In the genomic region with DNA sequence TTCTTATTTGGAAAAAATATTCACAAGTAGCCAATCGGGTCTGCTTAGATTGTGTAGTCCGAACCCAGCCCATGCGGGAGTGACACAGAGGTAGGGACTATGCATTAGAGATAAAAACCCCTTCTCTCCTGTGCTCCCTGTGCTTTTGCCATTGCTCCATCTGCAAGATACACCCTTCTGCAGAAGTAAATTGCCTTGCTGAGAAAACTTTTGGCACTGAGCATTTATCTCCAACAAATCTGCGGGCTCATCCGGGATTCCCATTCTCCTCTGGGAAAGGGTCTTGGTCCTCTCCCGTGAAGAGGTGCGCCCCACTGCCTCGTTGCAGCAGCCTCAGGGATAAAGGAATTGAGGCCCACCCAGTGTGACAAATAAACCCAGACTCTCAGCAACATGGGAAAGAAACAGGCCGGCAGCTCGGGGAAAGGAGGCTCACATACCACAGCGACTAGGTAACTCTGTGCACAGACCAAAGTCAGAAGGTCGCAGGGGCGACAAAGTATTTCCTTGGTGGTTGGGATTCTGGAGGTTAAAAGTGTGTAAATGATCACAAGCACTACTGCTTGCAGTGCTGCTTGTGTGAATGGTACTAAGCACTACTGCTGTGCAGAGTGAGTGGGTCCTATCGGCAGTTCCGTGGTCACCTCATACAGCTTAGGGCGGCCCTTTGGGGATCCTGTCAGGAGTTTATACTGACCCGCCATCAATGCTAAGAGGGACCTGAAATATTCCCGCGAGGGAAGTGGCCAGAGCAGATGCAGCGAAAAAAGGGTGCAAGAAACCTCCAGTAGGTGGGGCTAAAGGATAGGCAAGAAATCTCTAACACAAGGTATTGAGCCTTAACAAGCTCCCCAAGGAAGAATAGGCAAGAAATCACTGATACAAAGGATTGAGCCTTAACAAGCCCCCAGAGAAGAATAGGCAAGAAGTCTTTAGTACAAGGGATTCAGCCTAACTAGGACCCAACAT, we compare ENCODE assay signal across 15 cellular contexts. TPM values are rescaled to one million over a fixed set of nuclear protein-coding genes. Genes with fewer than 3 reads are reported as not detected.
A peak's percentile ranks its signal among the peaks of the same experiment; 100 is the strongest.
DNase-seq lines count a peak whose midpoint lies in the region; ATAC-seq and TF ChIP-seq lines count a peak whose summit lies in the region.
"Had no signal": no experiment of that assay in that cellular context is flagged by ENCODE, and none has a peak within 500 bp of the region (broad histone marks: within the 10 kb centered on the region; RNA-seq: fewer than 3 reads in every experiment).

No MANE protein-coding gene starts in this region.

- peaks cover 17 to 21% of the 10 kb centered on the region in 2 donors for H3K9me3 ChIP-seq in muscle layer of duodenum (ENCODE audit: control insufficient read depth in 1 of 2, low read length in 2 of 2)
- H3K9me3 ChIP-seq: colonic mucosa, pancreas had no signal

- H3K36me3 ChIP-seq in KMS-11 (ENCODE audit: insufficient read depth): no peaks in the 10 kb centered on the region
- H3K36me3 ChIP-seq in muscle layer of duodenum (ENCODE audit: control insufficient read depth in 1 of 2, insufficient read depth in 2 of 2, low read length in 2 of 2): peaks cover 0 to 11% of the 10 kb centered on the region in 2 donors
- H3K36me3 ChIP-seq: colonic mucosa, pancreas had no signal

- H3K27ac ChIP-seq in KMS-11 (no peak overlapping the region), muscle layer of duodenum (ENCODE audit: low read length) (no peak overlapping the region)
- H3K27ac ChIP-seq: colonic mucosa, gastroesophageal sphincter, left ventricle myocardium inferior, pancreas, SJSA1 had no signal

- in situ Hi-C loops in astrocyte of the spinal cord (cut with HindIII; ENCODE audit: low sequenced_read_pairs): no loop called here

- DNase-seq in DMS53 (lab: John Stamatoyannopoulos, UW) (peak; percentile 3), DMS53 treated with DMSO at 0.1 percent for 48 hours (lab: John Stamatoyannopoulos, UW; ENCODE audit: unreplicated experiment) (no peak), astrocyte of the spinal cord (ENCODE audit: low read depth, low spot score) (no peak), sciatic nerve (ENCODE audit: low spot score) (no peak), NCI-H187 (lab: John Stamatoyannopoulos, UW) (no peak)
- DNase-seq: colonic mucosa; left ventricle myocardium inferior; NCI-H446 treated with DMSO at 0.1 percent for 48 hours; pancreas; stimulated activated CD4-positive, alpha-beta T cell treated with anti-CD3 and anti-CD28 coated beads, Interleukin-4, amount 100 ng/mL, for 4 hours had no signal

- intact Hi-C loops in sciatic nerve (cut with DNase I): no loop called here

- no peaks in the 10 kb centered on the region for H3K27me3 ChIP-seq in KMS-11 (ENCODE audit: insufficient read depth, low read depth)
- no peaks in the 10 kb centered on the region for H3K27me3 ChIP-seq in muscle layer of duodenum (ENCODE audit: low read depth, low read length)
- H3K27me3 ChIP-seq: colonic mucosa, gastroesophageal sphincter, pancreas, SJSA1 had no signal

- no peak overlapping the region for H3K9ac ChIP-seq in KMS-11

- H3K4me3 ChIP-seq in KMS-11 (IDR thresholded peaks at IDR 0.05; ENCODE audit: insufficient read depth, low read depth, low read length) (no peak overlapping the region), astrocyte of the spinal cord (ENCODE audit: low read depth, low read length) (no peak overlapping the region), muscle layer of duodenum (ENCODE audit: low read depth in 1 of 2, low read length in 2 of 2) (peak overlapping the region; percentile 26 to 33)
- H3K4me3 ChIP-seq: colonic mucosa, gastroesophageal sphincter, left ventricle myocardium inferior, pancreas, SJSA1 had no signal

- H3K4me1 ChIP-seq in KMS-11 (ENCODE audit: low read depth, poor library complexity, severe bottlenecking): peaks cover 17% of the 10 kb centered on the region
- no peaks in the 10 kb centered on the region for H3K4me1 ChIP-seq in muscle layer of duodenum (ENCODE audit: control insufficient read depth in 1 of 2, insufficient read depth in 2 of 2, low read length in 2 of 2)
- H3K4me1 ChIP-seq: colonic mucosa, gastroesophageal sphincter, pancreas, SJSA1 had no signal

- peaks cover 95% of the 10 kb centered on the region for H3K79me2 ChIP-seq in KMS-11 (ENCODE audit: insufficient read depth, low read depth)

- H4K20me1 ChIP-seq in KMS-11 (ENCODE audit: insufficient read depth): peaks cover 5% of the 10 kb centered on the region; the same call in 1 of the 2 replicates

- no peak overlapping the region for H2AFZ ChIP-seq in KMS-11 (ENCODE audit: low read depth)

- TF ChIP-seq CTCF in KMS-11 (conservative IDR thresholded peaks at IDR 0.05; ENCODE audit: low read depth, low read length) (peak; percentile 45; the same call in 1 of the 2 replicates), astrocyte of the spinal cord (IDR thresholded peaks at IDR 0.05; ENCODE audit: low read depth, low read length) (peak; percentile 14)

- ATAC-seq in sciatic nerve (no peak), HG02884 (IDR thresholded peaks at IDR 0.05; ENCODE audit: unreplicated experiment) (no peak)
- ATAC-seq: gastroesophageal sphincter, pancreas had no signal

- no peak overlapping the region for H3K4me2 ChIP-seq in KMS-11

RNA-seq across cellular contexts. Expression of a gene that starts 54.3 kb away (rescaled TPM):
- total RNA-seq in sciatic nerve: 33.6 TPM

Comparison
In these comparisons a context has a peak if more than half of its experiments do, and no peak if none do; other contexts are left out.
1. H3K4me3 ChIP-seq: peak in muscle layer of duodenum (2 of 2); none in KMS-11 (single experiment) and astrocyte of the spinal cord (single experiment).